In genomic region chr4:102817613-102818268, GRCh38 we compare ENCODE assay signal across 13 cellular contexts. TPM values are rescaled to one million over a fixed set of nuclear protein-coding genes. Genes with fewer than 3 reads are reported as not detected.
DNase-seq lines count a peak whose midpoint lies in the region; ATAC-seq and TF ChIP-seq lines count a peak whose summit lies in the region.
"Had no signal": no experiment of that assay in that cellular context is flagged by ENCODE, and none has a peak within 500 bp of the region (broad histone marks: within the 10 kb centered on the region; RNA-seq: fewer than 3 reads in every experiment).

No MANE protein-coding gene starts in this region.

- CTCF ChIA-PET in activated CD8-positive, alpha-beta T cell treated with anti-CD3 and anti-CD28 coated beads for 36 hours (lab: Charles Lee), result interaction anchor here (0.9 to 1.4 kb wide), 4 partner anchors 8 to 274 kb away, joined by 3 to 6 read pairs (median 4); partner anchors contain the start of gene UBE2D3

- intact Hi-C loops in activated CD8-positive, alpha-beta T cell treated with anti-CD3 and anti-CD28 coated beads for 36 hours (cut with micrococcal nuclease), result no loop called here

- H3K4me3 Mint-ChIP-seq in T-helper 1 cell treated with Interleukin-12 subunit alpha and Interleukin-12 subunit beta and Interleukin-4 antibody, amounts not matched to agents 30 μg/mL and 1 μg/mL, for 36 hours, result peak overlapping the region; percentile 5
- peak overlapping the region; percentile 49 for H3K4me3 Mint-ChIP-seq in activated CD8-positive, alpha-beta T cell treated with anti-CD3 and anti-CD28 coated beads for 36 hours

- no peaks in the 10 kb centered on the region for H3K36me3 ChIP-seq in fibroblast of lung (ENCODE audit: control insufficient read depth, insufficient read depth, low read length)
- H3K36me3 ChIP-seq in smooth muscle cell (ENCODE audit: low read depth), result peaks cover 8% of the 10 kb centered on the region

- peak overlapping the region; percentile 29 for H3K4me2 ChIP-seq in fibroblast of lung (ENCODE audit: extremely low read depth, insufficient read depth, low read length)
- peak overlapping the region; percentile 93 for H3K4me2 ChIP-seq in smooth muscle cell

- H3K4me1 ChIP-seq in fibroblast of lung (ENCODE audit: control insufficient read depth, extremely low read depth, insufficient read depth, low read length), result peaks cover 20% of the 10 kb centered on the region
- H3K4me1 ChIP-seq in smooth muscle cell (ENCODE audit: low read depth), result peaks cover 71% of the 10 kb centered on the region

- ATAC-seq in activated CD8-positive, alpha-beta T cell treated with anti-CD3 and anti-CD28 coated beads for 36 hours, result no peak

- H3K9me3 ChIP-seq in fibroblast of lung (ENCODE audit: control insufficient read depth, insufficient read depth, low read depth, low read length) (no peaks in the 10 kb centered on the region), smooth muscle cell (replicated peaks; ENCODE audit: low read depth) (no peaks in the 10 kb centered on the region)
- H3K9me3 ChIP-seq: Peyer's patch had no signal

- DNase-seq in T-helper 1 cell, result no peak
- DNase-seq in activated CD8-positive, alpha-beta T cell treated with anti-CD3 and anti-CD28 coated beads for 36 hours, result no peak
- DNase-seq in fibroblast of lung (ENCODE audit: low read depth in 2 of 2), result no peak
- no peak for DNase-seq in smooth muscle cell (lab: John Stamatoyannopoulos, UW; ENCODE audit: unreplicated experiment)
- no peak for DNase-seq in DMS153 treated with DMSO at 0.1 percent for 48 hours (lab: John Stamatoyannopoulos, UW; ENCODE audit: unreplicated experiment)
- DNase-seq in NOMO-1 treated with dmso at 0.1 percent for 144 hours (lab: John Stamatoyannopoulos, UW; ENCODE audit: unreplicated experiment), result no peak
- DNase-seq in HuH-7.5 (ENCODE audit: low spot score), result no peak
- DNase-seq: 8988T, cortex of kidney, NCI-H1105 treated with DMSO at 0.1 percent for 48 hours, nucleus accumbens, Peyer's patch had no signal

- H4K20me1 ChIP-seq in fibroblast of lung (ENCODE audit: control insufficient read depth, extremely low read depth, insufficient read depth, low read length), result peaks cover 3% of the 10 kb centered on the region
- peaks cover 100% of the 10 kb centered on the region for H4K20me1 ChIP-seq in smooth muscle cell (ENCODE audit: low read depth)

- peaks cover 67% of the 10 kb centered on the region for H3K4me1 Mint-ChIP-seq in T-helper 1 cell treated with Interleukin-12 subunit alpha and Interleukin-12 subunit beta and Interleukin-4 antibody, amounts not matched to agents 30 μg/mL and 1 μg/mL, for 36 hours (ENCODE audit: low read depth)
- H3K4me1 Mint-ChIP-seq in activated CD8-positive, alpha-beta T cell treated with anti-CD3 and anti-CD28 coated beads for 36 hours (ENCODE audit: low read depth), result peaks cover 84% of the 10 kb centered on the region

- peaks cover 53% of the 10 kb centered on the region for H3K36me3 Mint-ChIP-seq in T-helper 1 cell treated with Interleukin-12 subunit alpha and Interleukin-12 subunit beta and Interleukin-4 antibody, amounts not matched to agents 30 μg/mL and 1 μg/mL, for 36 hours (ENCODE audit: low read depth)
- peaks cover 75% of the 10 kb centered on the region for H3K36me3 Mint-ChIP-seq in activated CD8-positive, alpha-beta T cell treated with anti-CD3 and anti-CD28 coated beads for 36 hours (ENCODE audit: low read depth)

- POLR2A ChIA-PET in activated CD8-positive, alpha-beta T cell treated with anti-CD3 and anti-CD28 coated beads for 36 hours (lab: Charles Lee), result interaction anchor here (0.6 to 3.8 kb wide), 3 partner anchors 9 to 227 kb away, joined by 3 to 63 read pairs (median 4); partner anchors contain the start of gene UBE2D3

- H3K27ac ChIP-seq in fibroblast of lung (ENCODE audit: insufficient read depth, low read length) (no peak overlapping the region), smooth muscle cell (ENCODE audit: low read depth) (peak overlapping the region; percentile 99)
- H3K27ac ChIP-seq: Peyer's patch had no signal

- H3K27ac Mint-ChIP-seq in T-helper 1 cell treated with Interleukin-12 subunit alpha and Interleukin-12 subunit beta and Interleukin-4 antibody, amounts not matched to agents 30 μg/mL and 1 μg/mL, for 36 hours, result peak overlapping the region; percentile 32
- peak overlapping the region; percentile 85 for H3K27ac Mint-ChIP-seq in activated CD8-positive, alpha-beta T cell treated with anti-CD3 and anti-CD28 coated beads for 36 hours

- H3K4me3 ChIP-seq in fibroblast of lung (replicated peaks in 1 of 4; ENCODE audit: control extremely low read depth in 1 of 4, insufficient read depth in 1 of 4, low read depth in 3 of 4, low read length in 4 of 4), result peak overlapping the region in 1 of 4 experiments; percentile 9
- no peak overlapping the region for H3K4me3 ChIP-seq in smooth muscle cell
- H3K4me3 ChIP-seq: Peyer's patch had no signal

- no peak overlapping the region for H2AFZ ChIP-seq in fibroblast of lung (ENCODE audit: low read length)
- no peak overlapping the region for H2AFZ ChIP-seq in smooth muscle cell (ENCODE audit: low read depth)

- H3K9ac ChIP-seq in fibroblast of lung (ENCODE audit: insufficient read depth, low read length) (no peak overlapping the region), smooth muscle cell (ENCODE audit: low read depth) (peak overlapping the region; percentile 32)

- no peaks in the 10 kb centered on the region for H3K27me3 Mint-ChIP-seq in T-helper 1 cell treated with Interleukin-12 subunit alpha and Interleukin-12 subunit beta and Interleukin-4 antibody, amounts not matched to agents 30 μg/mL and 1 μg/mL, for 36 hours (ENCODE audit: low read depth)
- no peaks in the 10 kb centered on the region for H3K27me3 Mint-ChIP-seq in activated CD8-positive, alpha-beta T cell treated with anti-CD3 and anti-CD28 coated beads for 36 hours

- H3K27me3 ChIP-seq in fibroblast of lung (ENCODE audit: control insufficient read depth, insufficient read depth, low read length), result no peaks in the 10 kb centered on the region
- no peaks in the 10 kb centered on the region for H3K27me3 ChIP-seq in smooth muscle cell (ENCODE audit: low read depth)
- H3K27me3 ChIP-seq: Peyer's patch had no signal

- peaks cover 24% of the 10 kb centered on the region for H3F3A ChIP-seq in smooth muscle cell (ENCODE audit: low read depth)

- WGBS in smooth muscle cell (ENCODE audit: low lambda C conversion rate), result 83% methylated on average over 9 of the region's 9 CpGs

- H3K79me2 ChIP-seq in fibroblast of lung (ENCODE audit: control insufficient read depth, insufficient read depth, low read length) (peaks cover 100% of the 10 kb centered on the region), smooth muscle cell (ENCODE audit: low read depth) (peaks cover 100% of the 10 kb centered on the region)

- H3K9me3 Mint-ChIP-seq in T-helper 1 cell treated with Interleukin-12 subunit alpha and Interleukin-12 subunit beta and Interleukin-4 antibody, amounts not matched to agents 30 μg/mL and 1 μg/mL, for 36 hours, result no peaks in the 10 kb centered on the region
- H3K9me3 Mint-ChIP-seq in activated CD8-positive, alpha-beta T cell treated with anti-CD3 and anti-CD28 coated beads for 36 hours, result no peaks in the 10 kb centered on the region

- no peak for TF ChIP-seq CTCF in activated CD8-positive, alpha-beta T cell treated with anti-CD3 and anti-CD28 coated beads for 36 hours (IDR thresholded peaks at IDR 0.05)
- TF ChIP-seq CTCF in fibroblast of lung (conservative IDR thresholded peaks at IDR 0.05 in 1 of 2, IDR thresholded peaks at IDR 0.05 in 1 of 2; ENCODE audit: low read depth in 1 of 2, low read length in 2 of 2), result no peak
- TF ChIP-seq CTCF in smooth muscle cell (IDR thresholded peaks at IDR 0.05; ENCODE audit: borderline replicate concordance, insufficient read depth, poor library complexity, severe bottlenecking), result no peak

RNA-seq across cellular contexts. Expression of gene UBE2D3, which starts 9.6 kb away (rescaled TPM):
- total RNA-seq in activated CD8-positive, alpha-beta T cell treated with anti-CD3 and anti-CD28 coated beads for 36 hours, result 100 to 1,000 TPM; 410 to 427 TPM
- 397 and 403 TPM in 2 replicates for total RNA-seq in fibroblast of lung
- polyA plus RNA-seq in fibroblast of lung, result 427 and 460 TPM in 2 replicates
- 292 and 322 TPM in 2 replicates for polyA plus RNA-seq in fibroblast of lung (2012)
- polyA minus RNA-seq in fibroblast of lung (ENCODE audit: low replicate concordance), result 144 and 180 TPM in 2 replicates
- 680 and 703 TPM in 2 replicates for total RNA-seq in smooth muscle cell
- 305 and 322 TPM in 2 replicates for polyA plus RNA-seq in smooth muscle cell

RNA-seq across cellular contexts. Expression of gene CISD2, which starts 51.1 kb away (rescaled TPM):
- total RNA-seq in activated CD8-positive, alpha-beta T cell treated with anti-CD3 and anti-CD28 coated beads for 36 hours, result 10 to 100 TPM; 31.1 to 32.3 TPM
- 30.3 and 46.2 TPM in 2 replicates for total RNA-seq in fibroblast of lung
- 30.8 and 35.1 TPM in 2 replicates for polyA plus RNA-seq in fibroblast of lung
- polyA plus RNA-seq in fibroblast of lung (2012), result 32.5 and 36.6 TPM in 2 replicates
- polyA minus RNA-seq in fibroblast of lung (ENCODE audit: low replicate concordance), result 9.0 and 22.7 TPM in 2 replicates
- 38.5 and 57.6 TPM in 2 replicates for total RNA-seq in smooth muscle cell
- polyA plus RNA-seq in smooth muscle cell, result 65.7 and 69.3 TPM in 2 replicates

RNA-seq across cellular contexts. Expression of gene MANBA, which starts 57.0 kb away (rescaled TPM):
- total RNA-seq in activated CD8-positive, alpha-beta T cell treated with anti-CD3 and anti-CD28 coated beads for 36 hours, result 10 to 100 TPM; 14.5 to 16.3 TPM
- total RNA-seq in fibroblast of lung (59.1 and 97.9 TPM in 2 replicates), smooth muscle cell (99.9 and 137 TPM in 2 replicates)
- polyA plus RNA-seq in fibroblast of lung (12.5 and 13.4 TPM in 2 replicates), smooth muscle cell (54.0 and 58.1 TPM in 2 replicates)
- polyA plus RNA-seq in fibroblast of lung (2012), result 20.3 and 21.4 TPM in 2 replicates
- polyA minus RNA-seq in fibroblast of lung (ENCODE audit: low replicate concordance), result 3.2 and 6.5 TPM in 2 replicates
